Comparison of ENCODE assay signal across 8 cellular contexts in the genomic region with DNA sequence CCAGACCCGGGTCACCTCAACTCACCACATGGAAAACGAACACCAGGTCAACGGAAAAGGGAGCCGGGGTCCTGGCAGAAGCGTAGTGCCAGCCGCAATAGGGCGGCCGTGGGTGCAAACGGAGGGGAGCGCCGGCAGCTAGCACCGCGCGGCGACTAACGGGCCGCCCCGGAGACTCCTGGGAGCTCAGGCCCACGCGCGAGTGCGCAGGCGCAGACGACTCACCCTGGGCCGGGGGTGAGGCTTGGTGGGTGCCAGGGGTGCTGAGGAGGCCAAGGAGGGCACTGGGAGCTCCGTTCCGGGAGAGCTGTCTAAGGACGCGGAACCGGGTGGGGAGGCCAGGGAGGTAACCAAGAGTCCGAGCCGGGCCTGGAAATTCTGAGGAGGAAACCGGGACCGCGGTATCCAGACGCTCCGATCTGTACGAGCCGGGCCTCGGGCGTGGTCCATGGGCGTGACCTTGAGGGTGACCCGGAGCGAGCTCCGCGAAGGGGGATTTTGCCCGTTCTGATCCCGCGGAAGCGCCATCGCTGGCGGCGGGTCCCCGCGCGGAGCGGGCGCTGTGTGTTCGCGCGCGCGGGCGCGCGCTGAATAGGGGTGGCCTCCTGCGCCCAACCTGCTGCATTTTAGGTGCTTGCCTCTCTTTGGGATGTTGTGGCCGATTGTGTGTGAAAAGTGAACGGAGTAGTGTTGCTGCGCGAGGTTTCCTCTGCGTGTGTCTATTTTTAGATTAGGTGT. TPM values are rescaled to one million over a fixed set of nuclear protein-coding genes. Genes with fewer than 3 reads are reported as not detected.
A peak's percentile ranks its signal among the peaks of the same experiment; 100 is the strongest.
DNase-seq lines count a peak whose midpoint lies in the region; ATAC-seq and TF ChIP-seq lines count a peak whose summit lies in the region.

ZNF382 (plus strand) TSS at position 213 of the 738 bp plus-strand sequence. CDS start 4,602 bp downstream, outside the sequence.

- H3K27me3 ChIP-seq in osteoblast (ENCODE audit: insufficient read depth, low read length): no peaks in the 10 kb centered on the region

- DNase-seq in T47D (ENCODE audit: low read depth in 1 of 2, low spot score in 1 of 2): peak; percentile 63 to 80
- DNase-seq in MCF 10A (ENCODE audit: unreplicated experiment): no peak
- DNase-seq in SK-MEL-5 (ENCODE audit: low read depth, low spot score): peak; percentile 57
- DNase-seq in activated naive CD4-positive, alpha-beta T cell treated with anti-CD3 and anti-CD28 coated beads for 36 hours: peak; percentile 87
- DNase-seq in glutamatergic neuron: peak; percentile 93
- DNase-seq in osteoblast (ENCODE audit: insufficient read length, low spot score, missing footprints): peak; percentile 97

- H3K4me1 Mint-ChIP-seq in MCF 10A (ENCODE audit: insufficient read depth, unreplicated experiment) (no peaks in the 10 kb centered on the region), glutamatergic neuron (ENCODE audit: low read depth, unreplicated experiment) (peaks cover 6% of the 10 kb centered on the region)
- H3K4me1 Mint-ChIP-seq in activated naive CD4-positive, alpha-beta T cell treated with anti-CD3 and anti-CD28 coated beads for 36 hours (ENCODE audit: low read depth): peaks cover 19% of the 10 kb centered on the region

- POLR2A ChIA-PET in MCF 10A (lab: Yijun Ruan, JAX): no interaction called here

- no peaks in the 10 kb centered on the region for H3K9me3 ChIP-seq in osteoblast (ENCODE audit: low read depth, low read length)

- peak within 1 kb of the TSS; percentile 93 for H3K4me2 ChIP-seq in osteoblast (ENCODE audit: insufficient read depth, low read length)

- H3K27ac ChIP-seq in osteoblast (ENCODE audit: low read depth, low read length) (peak within 1 kb of the TSS; percentile 67), temporal lobe (ENCODE audit: low read depth, low read length) (peak within 1 kb of the TSS; percentile 87)

- no TSS peak for BruUV-seq in MCF 10A (replicated peaks; lab: Mats Ljungman, UMichigan)

- CTCF ChIA-PET in MCF 10A (lab: Yijun Ruan, JAX): no interaction called here
- CTCF ChIA-PET in activated naive CD4-positive, alpha-beta T cell treated with anti-CD3 and anti-CD28 coated beads for 36 hours (lab: Charles Lee): interaction anchor here (0.6 kb wide), 1 partner anchor 853 kb away, joined by 3 read pairs; no protein-coding TSS in a partner anchor

- H3K4me1 ChIP-seq in osteoblast (ENCODE audit: insufficient read depth, low read length): peaks cover 10% of the 10 kb centered on the region

- in situ Hi-C loops in T47D (cut with HindIII; ENCODE audit: low pct_unique_long_range_greater_than_20kb, low sequenced_read_pairs): no loop called here
- in situ Hi-C loops in SK-MEL-5 (cut with HindIII; ENCODE audit: low pct_unique_long_range_greater_than_20kb, low sequenced_read_pairs): no loop called here

- TF ChIP-seq CTCF in MCF 10A (IDR thresholded peaks at IDR 0.05; ENCODE audit: unreplicated experiment) (no peak), glutamatergic neuron (IDR thresholded peaks at IDR 0.05; ENCODE audit: partially characterized antibody, unreplicated experiment) (no peak), osteoblast (IDR thresholded peaks at IDR 0.05; ENCODE audit: extremely low read depth, low read depth, low read length) (no peak)

- H4K20me1 ChIP-seq in osteoblast (ENCODE audit: insufficient read depth, low read length): no peaks in the 10 kb centered on the region

- H3K9me3 Mint-ChIP-seq in MCF 10A (ENCODE audit: unreplicated experiment) (peaks cover 27% of the 10 kb centered on the region), glutamatergic neuron (ENCODE audit: unreplicated experiment) (peaks cover 9% of the 10 kb centered on the region)
- H3K9me3 Mint-ChIP-seq in activated naive CD4-positive, alpha-beta T cell treated with anti-CD3 and anti-CD28 coated beads for 36 hours: peaks cover 22% of the 10 kb centered on the region

- H3K79me2 ChIP-seq in osteoblast (ENCODE audit: insufficient read depth, low read length): peaks cover 16% of the 10 kb centered on the region

- peak within 1 kb of the TSS; percentile 97 for H2AFZ ChIP-seq in osteoblast (ENCODE audit: low read length)

- H3K36me3 Mint-ChIP-seq in MCF 10A (ENCODE audit: insufficient read depth, unreplicated experiment): no peaks in the 10 kb centered on the region
- H3K36me3 Mint-ChIP-seq in activated naive CD4-positive, alpha-beta T cell treated with anti-CD3 and anti-CD28 coated beads for 36 hours (ENCODE audit: low read depth): peaks cover 46% of the 10 kb centered on the region
- peaks cover 13% of the 10 kb centered on the region for H3K36me3 Mint-ChIP-seq in glutamatergic neuron (ENCODE audit: unreplicated experiment)

- peak; percentile 64 for ATAC-seq in HG03280 (IDR thresholded peaks at IDR 0.05; ENCODE audit: unreplicated experiment)

- intact Hi-C loops in MCF 10A (cut with micrococcal nuclease): no loop called here
- intact Hi-C loops in activated naive CD4-positive, alpha-beta T cell treated with anti-CD3 and anti-CD28 coated beads for 36 hours (cut with micrococcal nuclease): loop anchor here (1.0 to 10.0 kb wide), 6 partner anchors 32 to 480 kb away; partner anchors contain the start of genes ZFP82, ZNF345, ZNF461 and ZNF529

- peak within 1 kb of the TSS; percentile 93 for H3K4me3 ChIP-seq in osteoblast (ENCODE audit: insufficient read depth, low read length)

- H3K27me3 Mint-ChIP-seq in MCF 10A (ENCODE audit: insufficient read depth, unreplicated experiment) (no peaks in the 10 kb centered on the region), glutamatergic neuron (ENCODE audit: unreplicated experiment) (peaks cover 11% of the 10 kb centered on the region)
- no peaks in the 10 kb centered on the region for H3K27me3 Mint-ChIP-seq in activated naive CD4-positive, alpha-beta T cell treated with anti-CD3 and anti-CD28 coated beads for 36 hours (ENCODE audit: low read depth)

- peaks cover 2% of the 10 kb centered on the region for H3K36me3 ChIP-seq in osteoblast (ENCODE audit: insufficient read depth, low read length)

- H3K4me3 Mint-ChIP-seq in MCF 10A (ENCODE audit: unreplicated experiment) (no peak within 1 kb of the TSS), glutamatergic neuron (ENCODE audit: unreplicated experiment) (peak within 1 kb of the TSS; percentile 96)
- peak within 1 kb of the TSS; percentile 81 for H3K4me3 Mint-ChIP-seq in activated naive CD4-positive, alpha-beta T cell treated with anti-CD3 and anti-CD28 coated beads for 36 hours

- H3K27ac Mint-ChIP-seq in MCF 10A (ENCODE audit: low read depth, unreplicated experiment) (no peak within 1 kb of the TSS), glutamatergic neuron (ENCODE audit: unreplicated experiment) (peak within 1 kb of the TSS; percentile 93)
- H3K27ac Mint-ChIP-seq in activated naive CD4-positive, alpha-beta T cell treated with anti-CD3 and anti-CD28 coated beads for 36 hours: peak within 1 kb of the TSS; percentile 93

RNA-seq across cellular contexts. Expression of gene ZNF382, which starts in this region (rescaled TPM):
- 0.51 and 0.81 TPM in 2 replicates for total RNA-seq in MCF 10A (2022)
- total RNA-seq in SK-MEL-5 (2014; rRNA removed; shearing (Covaris generic)): 6.8 and 9.9 TPM in 2 replicates
- 3.4 and 4.5 TPM in 2 replicates for polyA plus RNA-seq in SK-MEL-5 (2015; cell fraction: cytosol; rRNA removed)
- 30.6 and 39.8 TPM in 2 replicates for polyA plus RNA-seq in SK-MEL-5 (2015; cell fraction: nucleus; rRNA removed)
- total RNA-seq in activated naive CD4-positive, alpha-beta T cell treated with anti-CD3 and anti-CD28 coated beads for 36 hours: 1 to 10 TPM; 7.5 to 7.6 TPM
- 77.1 TPM for total RNA-seq in glutamatergic neuron (ENCODE audit: unreplicated experiment)
- total RNA-seq in osteoblast: 12.3 and 16.2 TPM in 2 replicates
- total RNA-seq in temporal lobe: 69.3 TPM
